11 cellular contexts compared by ENCODE assay signal in genomic region chr4:5888706-5889696, GRCh38. TPM values are rescaled to one million over a fixed set of nuclear protein-coding genes. Genes with fewer than 3 reads are reported as not detected.
DNase-seq lines count a peak whose midpoint lies in the region; ATAC-seq and TF ChIP-seq lines count a peak whose summit lies in the region.
"Had no signal": no experiment of that assay in that cellular context is flagged by ENCODE, and none has a peak within 500 bp of the region (broad histone marks: within the 10 kb centered on the region; RNA-seq: fewer than 3 reads in every experiment).

No MANE protein-coding gene starts in this region.

- CTCF ChIA-PET in T-cell (lab: Charles Lee) = no interaction called here

- peaks cover 4% of the 10 kb centered on the region for H3K9me3 Mint-ChIP-seq in nephron progenitor cell
- no peaks in the 10 kb centered on the region for H3K9me3 Mint-ChIP-seq in T-cell

- no peak overlapping the region for H3K27ac Mint-ChIP-seq in nephron progenitor cell
- H3K27ac Mint-ChIP-seq in T-cell = no peak overlapping the region
- H3K27ac Mint-ChIP-seq: activated naive CD8-positive, alpha-beta T cell had no signal

- H3K36me3 Mint-ChIP-seq in nephron progenitor cell (ENCODE audit: low read depth) = no peaks in the 10 kb centered on the region
- H3K36me3 Mint-ChIP-seq in T-cell = no peaks in the 10 kb centered on the region
- H3K36me3 Mint-ChIP-seq: activated naive CD8-positive, alpha-beta T cell had no signal

- H3K27me3 ChIP-seq in BE2C (peaks cover 14% of the 10 kb centered on the region), H7 (ENCODE audit: control insufficient read depth, insufficient read depth, low read length) (peaks cover 40% of the 10 kb centered on the region)

- H3K4me1 Mint-ChIP-seq in nephron progenitor cell (peaks cover 30% of the 10 kb centered on the region), T-cell (peaks cover 0 to 14% (median 13%) of the 10 kb centered on the region in 3 donors)

- H3K9me3 ChIP-seq in BE2C = no peaks in the 10 kb centered on the region

- H3K4me3 Mint-ChIP-seq in nephron progenitor cell (peak overlapping the region; percentile 81), T-cell (peak overlapping the region in 1 of 3 donors; percentile 34)
- H3K4me3 Mint-ChIP-seq: activated naive CD8-positive, alpha-beta T cell had no signal

- DNase-seq in BE2C (no peak), H7 (peak; percentile 49), coronary artery (ENCODE audit: low spot score) (no peak), nephron progenitor cell (no peak), T-cell (no peak), dermis blood vessel endothelial cell (no peak), NCI-H128 (lab: John Stamatoyannopoulos, UW; ENCODE audit: unreplicated experiment) (no peak)
- DNase-seq: Calu3 had no signal

- H3K36me3 ChIP-seq in BE2C (peaks cover 2% of the 10 kb centered on the region), H7 (replicated peaks; ENCODE audit: control insufficient read depth, insufficient read depth, low read length) (no peaks in the 10 kb centered on the region)

- H3K27me3 Mint-ChIP-seq in nephron progenitor cell (ENCODE audit: low read depth, poor library complexity) = peaks cover 47% of the 10 kb centered on the region
- H3K27me3 Mint-ChIP-seq in T-cell = peaks cover 53 to 74% of the 10 kb centered on the region in 2 donors

- POLR2A ChIA-PET in T-cell (lab: Charles Lee) = no interaction called here

- peaks cover 11% of the 10 kb centered on the region for H3K4me1 ChIP-seq in BE2C

- ATAC-seq in T-cell (replicated peaks in 1 of 4) = no peak
- ATAC-seq in HG02973 (IDR thresholded peaks at IDR 0.05; ENCODE audit: unreplicated experiment) = no peak

- no peak for TF ChIP-seq CTCF in BE2C (IDR thresholded peaks at IDR 0.05; ENCODE audit: low read depth, low read length)
- no peak for TF ChIP-seq CTCF in coronary artery (IDR thresholded peaks at IDR 0.05)
- no peak for TF ChIP-seq CTCF in nephron progenitor cell (IDR thresholded peaks at IDR 0.05)

- no peak overlapping the region for H3K27ac ChIP-seq in coronary artery

- H3K4me3 ChIP-seq in BE2C (ENCODE audit: low read depth, low read length) (peak overlapping the region; percentile 93), H7 (ENCODE audit: insufficient read depth, low read depth, low read length) (peak overlapping the region; percentile 81), coronary artery (peak overlapping the region; percentile 63)

RNA-seq across cellular contexts. Expression of gene CRMP1, which starts 3.9 kb away (rescaled TPM):
- 252 TPM for polyA plus RNA-seq in BE2C (2012; ENCODE audit: insufficient read depth, insufficient read length, low read depth)
- 101 and 106 TPM in 2 replicates for total RNA-seq in H7 (2014; rRNA removed; shearing (Covaris generic))
- total RNA-seq in T-cell = under 1 TPM in 3 of 5 donors, not detected in 2; 0.16 to 0.28 (median 0.20) TPM
- 0.34 and 0.37 TPM in 2 replicates for total RNA-seq in dermis blood vessel endothelial cell
- total RNA-seq: Calu3, M059J had no signal

Comparison
In these comparisons a context has a peak if more than half of its experiments do, and no peak if none do; other contexts are left out.
1. RNA of gene CRMP1, which starts 3.9 kb away (total RNA-seq): 101 to 106 TPM in H7; 0.34 to 0.37 TPM in dermis blood vessel endothelial cell and 0.16 to 0.28 TPM in T-cell; every median in the first group is over 10 times any median in the second.
2. Peak in every context shown above with its lines, with median percentiles within 50 percentile points of each other: H3K4me3 ChIP-seq.